ENCODE assay signal across 8 cellular contexts in genomic region chr19:45882652-45883585, GRCh38. TPM values are rescaled to one million over a fixed set of nuclear protein-coding genes. Genes with fewer than 3 reads are reported as not detected.
DNase-seq lines count a peak whose midpoint lies in the region; ATAC-seq and TF ChIP-seq lines count a peak whose summit lies in the region.

No MANE protein-coding gene starts in this region.

- H3K4me1 ChIP-seq in trophoblast cell (ENCODE audit: control insufficient read depth in 1 of 2, insufficient read depth in 2 of 2, low read length in 2 of 2): peaks cover 15 to 21% of the 10 kb centered on the region in 2 experiments
- peaks cover 0 to 51% (median 23%) of the 10 kb centered on the region in 4 donors for H3K4me1 ChIP-seq in tibial nerve

- TF ChIP-seq POLR2A in tibial nerve (IDR thresholded peaks at IDR 0.05): no peak

- TF ChIP-seq EP300 in tibial nerve (IDR thresholded peaks at IDR 0.05): no peak

- peaks cover 22% of the 10 kb centered on the region for H3K4me1 Mint-ChIP-seq in activated naive CD8-positive, alpha-beta T cell (ENCODE audit: low read depth)

- H3K9me3 ChIP-seq in trophoblast cell (ENCODE audit: insufficient read depth, low read depth, low read length): peaks cover 5% of the 10 kb centered on the region
- no peaks in the 10 kb centered on the region for H3K9me3 ChIP-seq in tibial nerve

- H2BK5ac ChIP-seq in trophoblast cell (ENCODE audit: low read depth, low read length, poor library complexity): no peak overlapping the region

- peak overlapping the region; percentile 9 for H3K9ac ChIP-seq in trophoblast cell (ENCODE audit: low read length)

- peak overlapping the region; percentile 30 for H2AFZ ChIP-seq in trophoblast cell (ENCODE audit: insufficient read depth, low read length, poor library complexity)

- H3K4ac ChIP-seq in trophoblast cell (ENCODE audit: low read depth, low read length): peak overlapping the region; percentile 66

- no peak for ATAC-seq in Right ventricle myocardium superior (ENCODE audit: poor library complexity)
- no peak for ATAC-seq in HG02852 (IDR thresholded peaks at IDR 0.05; ENCODE audit: unreplicated experiment)

- H3K36me3 Mint-ChIP-seq in activated naive CD8-positive, alpha-beta T cell: peaks cover 3% of the 10 kb centered on the region

- H3K79me2 ChIP-seq in trophoblast cell (ENCODE audit: control insufficient read depth, insufficient read depth, low read length, poor library complexity): peaks cover 3% of the 10 kb centered on the region

- peak overlapping the region; percentile 84 for H4K8ac ChIP-seq in trophoblast cell (ENCODE audit: low read depth, low read length)

- peak overlapping the region; percentile 19 for H4K12ac ChIP-seq in trophoblast cell (ENCODE audit: low read depth, low read length)

- peak overlapping the region; percentile 75 for H3K4me2 ChIP-seq in trophoblast cell (ENCODE audit: low read length)

- peak overlapping the region; percentile 36 for H3K14ac ChIP-seq in trophoblast cell (ENCODE audit: low read length)

- DNase-seq in LHCN-M2 (ENCODE audit: low read depth) (peak; percentile 58), SKM-1 treated with dmso at 0.1 percent for 144 hours (lab: John Stamatoyannopoulos, UW; ENCODE audit: unreplicated experiment) (peak; percentile 51), Right ventricle myocardium superior (peak; percentile 86), trophoblast cell (peak; percentile 86 to 94), tibial nerve (ENCODE audit: low spot score in 2 of 2) (peak; percentile 54 to 79)

- H2AK5ac ChIP-seq in trophoblast cell (ENCODE audit: low read length): peak overlapping the region; percentile 57

- peaks cover 9 to 12% of the 10 kb centered on the region in 2 experiments for H3K36me3 ChIP-seq in trophoblast cell (ENCODE audit: control insufficient read depth in 1 of 2, insufficient read depth in 2 of 2, low read length in 2 of 2)
- peaks cover 0 to 23% (median 0%) of the 10 kb centered on the region in 3 donors for H3K36me3 ChIP-seq in tibial nerve

- H3K27ac Mint-ChIP-seq in activated naive CD8-positive, alpha-beta T cell: peak overlapping the region; percentile 68

- peak overlapping the region; percentile 90 for H3K4me3 Mint-ChIP-seq in activated naive CD8-positive, alpha-beta T cell

- no peak overlapping the region for H3K23ac ChIP-seq in trophoblast cell (ENCODE audit: low read length)

- WGBS in trophoblast cell (ENCODE audit: extremely low coverage, insufficient coverage, insufficient read length): no CpG with 5 or more reads among the region's 47 CpGs
- 21 to 26% methylated on average over 45 of the region's 47 CpGs for WGBS in tibial nerve, 2 donors

- peaks cover 21% of the 10 kb centered on the region for H3K79me1 ChIP-seq in trophoblast cell (ENCODE audit: low read length)

- H3K18ac ChIP-seq in trophoblast cell (ENCODE audit: low read length): peak overlapping the region; percentile 77

- TF ChIP-seq CTCF in GM12874 (IDR thresholded peaks at IDR 0.05; ENCODE audit: insufficient read depth, low read depth, low read length): peak; percentile 100
- peak; percentile 78 to 91 (median 81) for TF ChIP-seq CTCF in tibial nerve (IDR thresholded peaks at IDR 0.05)

- H3K27ac ChIP-seq in trophoblast cell (ENCODE audit: low read depth, low read length): peak overlapping the region; percentile 38
- peak overlapping the region in 1 of 4 donors; percentile 72 for H3K27ac ChIP-seq in tibial nerve

- no peaks in the 10 kb centered on the region for H3K9me3 Mint-ChIP-seq in activated naive CD8-positive, alpha-beta T cell (ENCODE audit: low read depth)

- peak overlapping the region; percentile 58 for H4K91ac ChIP-seq in trophoblast cell (ENCODE audit: low read depth, low read length)

- H3K27me3 ChIP-seq in trophoblast cell (ENCODE audit: insufficient read depth, low read length) (no peaks in the 10 kb centered on the region), tibial nerve (no peaks in the 10 kb centered on the region)

- no peak overlapping the region for H2BK12ac ChIP-seq in trophoblast cell (ENCODE audit: low read length)

- intact Hi-C loops in Right ventricle myocardium superior (cut with DNase I): no loop called here

- no peak overlapping the region for H2BK120ac ChIP-seq in trophoblast cell (ENCODE audit: insufficient read depth, low read length, poor library complexity)

- H3K4me3 ChIP-seq in trophoblast cell (ENCODE audit: low read depth, low read length): peak overlapping the region; percentile 50
- peak overlapping the region in 2 of 4 donors; percentile 4 to 26 for H3K4me3 ChIP-seq in tibial nerve

- H3K27me3 Mint-ChIP-seq in activated naive CD8-positive, alpha-beta T cell: peaks cover 4% of the 10 kb centered on the region

RNA-seq across cellular contexts. Expression of gene IRF2BP1, which starts 3.0 kb away (rescaled TPM):
- total RNA-seq in LHCN-M2 (2014; rRNA removed) (40.1 and 42.8 TPM in 2 replicates), Right ventricle myocardium superior (20.0 TPM), tibial nerve (10 to 100 TPM; 16.4 to 33.3 (median 27.2) TPM)
- 12.4 TPM for polyA plus RNA-seq in LHCN-M2 (2012)
- polyA plus RNA-seq in trophoblast cell (2013): 9.5 and 9.8 TPM in 2 replicates

RNA-seq across cellular contexts. Expression of gene FOXA3, which starts 18.8 kb away (rescaled TPM):
- not detected in 2 replicates for total RNA-seq in LHCN-M2 (2014; rRNA removed)
- not detected for polyA plus RNA-seq in LHCN-M2 (2012)
- total RNA-seq in Right ventricle myocardium superior: not detected
- polyA plus RNA-seq in trophoblast cell (2013): 1.6 and 1.8 TPM in 2 replicates
- total RNA-seq in tibial nerve: not detected

RNA-seq across cellular contexts. Expression of gene MYPOP, which starts 19.5 kb away (rescaled TPM):
- total RNA-seq in LHCN-M2 (2014; rRNA removed) (3.2 and 3.5 TPM in 2 replicates), Right ventricle myocardium superior (15.2 TPM), tibial nerve (1 to 10 TPM; 3.6 to 9.0 (median 5.5) TPM)
- polyA plus RNA-seq in LHCN-M2 (2012): 6.5 TPM
- 20.7 and 21.0 TPM in 2 replicates for polyA plus RNA-seq in trophoblast cell (2013)

RNA-seq across cellular contexts. Expression of gene SYMPK, which starts 20.0 kb away (rescaled TPM):
- 35.9 and 45.6 TPM in 2 replicates for total RNA-seq in LHCN-M2 (2014; rRNA removed)
- 43.4 TPM for polyA plus RNA-seq in LHCN-M2 (2012)
- total RNA-seq in Right ventricle myocardium superior: 29.6 TPM
- 53.3 and 55.9 TPM in 2 replicates for polyA plus RNA-seq in trophoblast cell (2013)
- 10 to 100 TPM; 31.0 to 89.0 (median 57.4) TPM for total RNA-seq in tibial nerve

RNA-seq across cellular contexts. Expression of gene NANOS2, which starts 31.7 kb away (rescaled TPM):
- not detected in 2 replicates for total RNA-seq in LHCN-M2 (2014; rRNA removed)
- polyA plus RNA-seq in LHCN-M2 (2012): not detected
- total RNA-seq in Right ventricle myocardium superior: not detected
- not detected in 2 replicates for polyA plus RNA-seq in trophoblast cell (2013)
- not detected for total RNA-seq in tibial nerve
